In genomic region chr2:111428915-111429314, GRCh38 we compare ENCODE assay signal across 8 cellular contexts.
DNase-seq lines count a peak whose midpoint lies in the region; ATAC-seq and TF ChIP-seq lines count a peak whose summit lies in the region.
"Not testable (repeated sequence)": the region's sequence is repeated elsewhere in the genome, so short reads cannot be mapped to it uniquely, and the experiment has no call there.

No MANE protein-coding gene starts in this region.

- WGBS in spleen, 5 donors: 71 to 77% (median 72%) methylated on average over 5 to 6 of the region's 6 CpGs

- H3K4me2 ChIP-seq in BLaER1: peak overlapping the region; percentile 63
- not testable (repeated sequence) for H3K4me2 ChIP-seq in Karpas-422 (ENCODE audit: low read depth, low read length, poor library complexity, severe bottlenecking)
- H3K4me2 ChIP-seq in SU-DHL-6 (ENCODE audit: low read depth, low read length, poor library complexity, severe bottlenecking): peak overlapping the region; percentile 15

- not testable (repeated sequence) for H3K27me3 Mint-ChIP-seq in activated CD8-positive, alpha-beta T cell treated with anti-CD3 and anti-CD28 coated beads for 36 hours; activated T-helper 2 cell treated with anti-CD3 and anti-CD28 coated beads, Interferon-gamma antibody, Interleukin-2, Interleukin-4, amounts not matched to agents 10 μg/mL and 5 μg/mL and 100 μg/mL, durations not matched to agents 14 hours and 24 hours and 36 hours (ENCODE audit: low read depth); dendritic cell treated with granulocyte-macrophage colony-stimulating factor and Interleukin-4, amounts not matched to agents 40 ng/mL and 50 ng/mL, for 4 days; naive B cell

- TF ChIP-seq CTCF in SU-DHL-6 (IDR thresholded peaks at IDR 0.05; ENCODE audit: insufficient read depth, low read length, poor library complexity, severe bottlenecking); activated CD8-positive, alpha-beta T cell treated with anti-CD3 and anti-CD28 coated beads for 36 hours (IDR thresholded peaks at IDR 0.05); spleen (IDR thresholded peaks at IDR 0.05 in 8 of 11, conservative IDR thresholded peaks at IDR 0.05 in 3 of 11): not testable (repeated sequence)

- H3K4me1 ChIP-seq in BLaER1 (peaks cover 25% of the 10 kb centered on the region), Karpas-422 (ENCODE audit: low read length) (peaks cover 17% of the 10 kb centered on the region), spleen (peaks cover 0 to 55% (median 14%) of the 10 kb centered on the region in 6 donors)

- H3K9me2 ChIP-seq in Karpas-422 (replicated peaks; ENCODE audit: insufficient read depth, low read length); SU-DHL-6 (replicated peaks; ENCODE audit: insufficient read depth, low read length): not testable (repeated sequence)

- not testable (repeated sequence) for H3K9me3 ChIP-seq in BLaER1; Karpas-422 (ENCODE audit: low read length); SU-DHL-6 (ENCODE audit: insufficient read depth, low read length); spleen

- H3K79me2 ChIP-seq in Karpas-422 (ENCODE audit: low read length); SU-DHL-6 (ENCODE audit: insufficient read depth, low read length): not testable (repeated sequence)

- H3K27me3 ChIP-seq in BLaER1; Karpas-422 (ENCODE audit: low read length); SU-DHL-6 (ENCODE audit: low read length); spleen (replicated peaks in 1 of 7): not testable (repeated sequence)

- peak overlapping the region; percentile 84 for H3K27ac Mint-ChIP-seq in activated CD8-positive, alpha-beta T cell treated with anti-CD3 and anti-CD28 coated beads for 36 hours
- peak overlapping the region; percentile 80 for H3K27ac Mint-ChIP-seq in activated T-helper 2 cell treated with anti-CD3 and anti-CD28 coated beads, Interferon-gamma antibody, Interleukin-2, Interleukin-4, amounts not matched to agents 10 μg/mL and 5 μg/mL and 100 μg/mL, durations not matched to agents 14 hours and 24 hours and 36 hours
- H3K27ac Mint-ChIP-seq in dendritic cell treated with granulocyte-macrophage colony-stimulating factor and Interleukin-4, amounts not matched to agents 40 ng/mL and 50 ng/mL, for 4 days: peak overlapping the region; percentile 27
- peak overlapping the region; percentile 88 to 95 (median 94) for H3K27ac Mint-ChIP-seq in naive B cell

- H3K36me3 ChIP-seq in BLaER1; Karpas-422 (ENCODE audit: insufficient read depth, low read length); SU-DHL-6 (ENCODE audit: low read length); spleen: not testable (repeated sequence)

- H3K4me1 Mint-ChIP-seq in activated CD8-positive, alpha-beta T cell treated with anti-CD3 and anti-CD28 coated beads for 36 hours (ENCODE audit: low read depth): peaks cover 41% of the 10 kb centered on the region
- H3K4me1 Mint-ChIP-seq in activated T-helper 2 cell treated with anti-CD3 and anti-CD28 coated beads, Interferon-gamma antibody, Interleukin-2, Interleukin-4, amounts not matched to agents 10 μg/mL and 5 μg/mL and 100 μg/mL, durations not matched to agents 14 hours and 24 hours and 36 hours (ENCODE audit: low read depth): peaks cover 41% of the 10 kb centered on the region
- H3K4me1 Mint-ChIP-seq in dendritic cell treated with granulocyte-macrophage colony-stimulating factor and Interleukin-4, amounts not matched to agents 40 ng/mL and 50 ng/mL, for 4 days (ENCODE audit: low read depth): peaks cover 16% of the 10 kb centered on the region
- peaks cover 24 to 47% (median 31%) of the 10 kb centered on the region in 3 donors for H3K4me1 Mint-ChIP-seq in naive B cell

- intact Hi-C loops in activated CD8-positive, alpha-beta T cell treated with anti-CD3 and anti-CD28 coated beads for 36 hours (cut with micrococcal nuclease); activated T-helper 2 cell treated with anti-CD3 and anti-CD28 coated beads, Interferon-gamma antibody, Interleukin-2, Interleukin-4, amounts not matched to agents 10 μg/mL and 5 μg/mL and 100 μg/mL, durations not matched to agents 14 hours and 24 hours and 36 hours (cut with micrococcal nuclease); dendritic cell treated with granulocyte-macrophage colony-stimulating factor and Interleukin-4, amounts not matched to agents 40 ng/mL and 50 ng/mL, for 4 days (cut with micrococcal nuclease); spleen (cut with DNase I; ENCODE audit: low total_unique reads): not testable (repeated sequence)

- POLR2A ChIA-PET in activated CD8-positive, alpha-beta T cell treated with anti-CD3 and anti-CD28 coated beads for 36 hours (lab: Charles Lee): not testable (repeated sequence)

- not testable (repeated sequence) for H3K9me3 Mint-ChIP-seq in activated CD8-positive, alpha-beta T cell treated with anti-CD3 and anti-CD28 coated beads for 36 hours; activated T-helper 2 cell treated with anti-CD3 and anti-CD28 coated beads, Interferon-gamma antibody, Interleukin-2, Interleukin-4, amounts not matched to agents 10 μg/mL and 5 μg/mL and 100 μg/mL, durations not matched to agents 14 hours and 24 hours and 36 hours; dendritic cell treated with granulocyte-macrophage colony-stimulating factor and Interleukin-4, amounts not matched to agents 40 ng/mL and 50 ng/mL, for 4 days; naive B cell

- DNase-seq in Karpas-422: peak; percentile 5
- DNase-seq in activated CD8-positive, alpha-beta T cell treated with anti-CD3 and anti-CD28 coated beads for 36 hours: peak; percentile 52
- DNase-seq in activated T-helper 2 cell treated with anti-CD3 and anti-CD28 coated beads, Interferon-gamma antibody, Interleukin-2, Interleukin-4, amounts not matched to agents 10 μg/mL and 5 μg/mL and 100 μg/mL, durations not matched to agents 14 hours and 24 hours and 36 hours (ENCODE audit: low spot score); naive B cell; spleen: not testable (repeated sequence)

- H3K4me3 ChIP-seq in BLaER1; Karpas-422 (ENCODE audit: low read length); SU-DHL-6 (ENCODE audit: insufficient read depth, low read length, poor library complexity, severe bottlenecking); spleen: not testable (repeated sequence)

- H3K4me3 Mint-ChIP-seq in activated CD8-positive, alpha-beta T cell treated with anti-CD3 and anti-CD28 coated beads for 36 hours; dendritic cell treated with granulocyte-macrophage colony-stimulating factor and Interleukin-4, amounts not matched to agents 40 ng/mL and 50 ng/mL, for 4 days: not testable (repeated sequence)
- peak overlapping the region; percentile 13 for H3K4me3 Mint-ChIP-seq in activated T-helper 2 cell treated with anti-CD3 and anti-CD28 coated beads, Interferon-gamma antibody, Interleukin-2, Interleukin-4, amounts not matched to agents 10 μg/mL and 5 μg/mL and 100 μg/mL, durations not matched to agents 14 hours and 24 hours and 36 hours (ENCODE audit: low read depth)
- peak overlapping the region; percentile 26 to 82 (median 78) for H3K4me3 Mint-ChIP-seq in naive B cell

- not testable (repeated sequence) for H3K36me3 Mint-ChIP-seq in activated CD8-positive, alpha-beta T cell treated with anti-CD3 and anti-CD28 coated beads for 36 hours (ENCODE audit: low read depth); dendritic cell treated with granulocyte-macrophage colony-stimulating factor and Interleukin-4, amounts not matched to agents 40 ng/mL and 50 ng/mL, for 4 days (ENCODE audit: low read depth); naive B cell
- peaks cover 29% of the 10 kb centered on the region for H3K36me3 Mint-ChIP-seq in activated T-helper 2 cell treated with anti-CD3 and anti-CD28 coated beads, Interferon-gamma antibody, Interleukin-2, Interleukin-4, amounts not matched to agents 10 μg/mL and 5 μg/mL and 100 μg/mL, durations not matched to agents 14 hours and 24 hours and 36 hours (ENCODE audit: low read depth)

- H3F3A ChIP-seq in SU-DHL-6 (ENCODE audit: insufficient read depth): not testable (repeated sequence)

- not testable (repeated sequence) for H2AFZ ChIP-seq in Karpas-422 (ENCODE audit: low read length); SU-DHL-6 (ENCODE audit: low read depth, low read length, severe bottlenecking)

- CTCF ChIA-PET in activated CD8-positive, alpha-beta T cell treated with anti-CD3 and anti-CD28 coated beads for 36 hours (lab: Charles Lee): not testable (repeated sequence)

- H3K9ac ChIP-seq in BLaER1; Karpas-422 (ENCODE audit: low read length); SU-DHL-6 (ENCODE audit: low read length): not testable (repeated sequence)

- not testable (repeated sequence) for ATAC-seq in activated CD8-positive, alpha-beta T cell treated with anti-CD3 and anti-CD28 coated beads for 36 hours; naive B cell (ENCODE audit: low read depth in 2 of 2)

- not testable (repeated sequence) for H3K27ac ChIP-seq in BLaER1; Karpas-422 (ENCODE audit: low read length)
- H3K27ac ChIP-seq in SU-DHL-6 (ENCODE audit: low read depth, low read length) (peak overlapping the region; percentile 29; the same call in 1 of the 2 replicates), spleen (peak overlapping the region in 6 of 8 donors; percentile 2 to 70 (median 60))

- not testable (repeated sequence) for H4K20me1 ChIP-seq in BLaER1; Karpas-422 (ENCODE audit: insufficient read depth, low read depth, low read length); SU-DHL-6 (ENCODE audit: low read depth, low read length)

- TF ChIP-seq POLR2A in spleen (IDR thresholded peaks at IDR 0.05): not testable (repeated sequence)

Comparison
In these comparisons a context has a peak if more than half of its experiments do, and no peak if none do; other contexts are left out.
1. H3K27ac Mint-ChIP-seq: peak in every context shown above with its lines; median percentile 94 in naive B cell; 84 in activated CD8-positive, alpha-beta T cell treated with anti-CD3 and anti-CD28 coated beads for 36 hours; 80 in activated T-helper 2 cell treated with anti-CD3 and anti-CD28 coated beads, Interferon-gamma antibody, Interleukin-2, Interleukin-4, amounts not matched to agents 10 μg/mL and 5 μg/mL and 100 μg/mL, durations not matched to agents 14 hours and 24 hours and 36 hours; 27 in dendritic cell treated with granulocyte-macrophage colony-stimulating factor and Interleukin-4, amounts not matched to agents 40 ng/mL and 50 ng/mL, for 4 days.